ENCODE assay signal across 1 cellular context in the genomic region with DNA sequence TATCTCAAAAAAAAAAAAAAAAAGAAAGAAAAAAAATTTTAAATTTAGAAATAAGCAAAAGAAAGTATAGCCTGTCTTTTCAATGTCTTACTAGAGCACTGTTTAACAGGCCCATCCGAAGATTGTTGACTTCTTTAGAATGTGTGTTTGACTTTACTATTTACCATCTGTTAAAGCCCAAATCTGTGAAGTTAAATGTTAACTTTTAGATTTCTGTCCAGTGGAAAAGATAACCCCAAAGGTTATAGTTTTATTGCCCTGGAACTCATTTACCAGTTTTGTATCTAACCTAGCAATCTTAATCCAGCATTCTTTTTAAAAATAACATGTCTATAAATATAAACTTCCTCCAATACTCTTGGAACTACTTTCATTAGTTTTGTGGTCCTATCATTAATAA.
TF ChIP-seq lines count a peak whose summit lies in the region.

No MANE protein-coding gene starts in this region.

TF ChIP-seq in HepG2, 621 proteins besides CTCF, POLR2A, EP300 and RAD21:
- TF ChIP-seq FOXA3 (CRISPR knock-in tag; IDR thresholded peaks at IDR 0.05) (peak; percentile 60; the same call in 1 of the 2 replicates), HNRNPUL1 (IDR thresholded peaks at IDR 0.05; ENCODE audit: low read depth, low read length) (peak; percentile 40; the same call in 1 of the 2 replicates), KDM4B (CRISPR knock-in tag; IDR thresholded peaks at IDR 0.05) (no peak), ZNF883 (CRISPR knock-in tag; IDR thresholded peaks at IDR 0.05; ENCODE audit: not compliant biosample characterization) (no peak), NFIC (IDR thresholded peaks at IDR 0.05; ENCODE audit: low read length) (peak; percentile 29; the same call in 1 of the 2 replicates), ZNF484 (CRISPR knock-in tag; IDR thresholded peaks at IDR 0.05; ENCODE audit: borderline replicate concordance, low read depth) (no peak), GATAD2A (CRISPR knock-in tag; IDR thresholded peaks at IDR 0.05) (peak; percentile 50; the same call in 1 of the 2 replicates), U2AF1 (optimal IDR thresholded peaks at IDR 0.05; ENCODE audit: low read depth, low read length) (no peak), NR2F2 (IDR thresholded peaks at IDR 0.05; ENCODE audit: borderline replicate concordance, low read depth) (no peak), HDAC1 (CRISPR knock-in tag; IDR thresholded peaks at IDR 0.05) (peak; percentile 32; the same call in 1 of the 2 replicates), RBM39 (IDR thresholded peaks at IDR 0.05; ENCODE audit: low read depth, low read length, poor library complexity, severe bottlenecking) (no peak), SOX5 (CRISPR knock-in tag; IDR thresholded peaks at IDR 0.05; ENCODE audit: borderline replicate concordance) (0 out of 2 replicates have a peak, but pooled peaks have one; percentile 9), HMG20A (CRISPR knock-in tag; IDR thresholded peaks at IDR 0.05; ENCODE audit: borderline replicate concordance) (peak; percentile 39; the same call in 1 of the 2 replicates), ZC3H4 (CRISPR knock-in tag; IDR thresholded peaks at IDR 0.05; ENCODE audit: borderline replicate concordance) (no peak), SMAD3 (CRISPR knock-in tag; IDR thresholded peaks at IDR 0.05) (no peak), NR2F6 (IDR thresholded peaks at IDR 0.05) (peak; percentile 52; the same call in 1 of the 2 replicates), NR2F6 (CRISPR knock-in tag; IDR thresholded peaks at IDR 0.05) (peak; percentile 45; the same call in 1 of the 2 replicates), FOXP1 (IDR thresholded peaks at IDR 0.05) (no peak), FOXP1 (CRISPR knock-in tag; IDR thresholded peaks at IDR 0.05) (peak; percentile 36; the same call in 1 of the 2 replicates), ZNF615 (CRISPR knock-in tag; IDR thresholded peaks at IDR 0.05; ENCODE audit: borderline replicate concordance) (no peak), ZNF724P (CRISPR knock-in tag; IDR thresholded peaks at IDR 0.05; ENCODE audit: borderline replicate concordance) (no peak), NCOA2 (CRISPR knock-in tag; IDR thresholded peaks at IDR 0.05) (no peak), ZNF260 (CRISPR knock-in tag; IDR thresholded peaks at IDR 0.05; ENCODE audit: borderline replicate concordance, low read depth) (no peak), ATF7-NPFF (CRISPR knock-in tag; IDR thresholded peaks at IDR 0.05; ENCODE audit: low read depth) (no peak)
- TF ChIP-seq, protein P1, sequence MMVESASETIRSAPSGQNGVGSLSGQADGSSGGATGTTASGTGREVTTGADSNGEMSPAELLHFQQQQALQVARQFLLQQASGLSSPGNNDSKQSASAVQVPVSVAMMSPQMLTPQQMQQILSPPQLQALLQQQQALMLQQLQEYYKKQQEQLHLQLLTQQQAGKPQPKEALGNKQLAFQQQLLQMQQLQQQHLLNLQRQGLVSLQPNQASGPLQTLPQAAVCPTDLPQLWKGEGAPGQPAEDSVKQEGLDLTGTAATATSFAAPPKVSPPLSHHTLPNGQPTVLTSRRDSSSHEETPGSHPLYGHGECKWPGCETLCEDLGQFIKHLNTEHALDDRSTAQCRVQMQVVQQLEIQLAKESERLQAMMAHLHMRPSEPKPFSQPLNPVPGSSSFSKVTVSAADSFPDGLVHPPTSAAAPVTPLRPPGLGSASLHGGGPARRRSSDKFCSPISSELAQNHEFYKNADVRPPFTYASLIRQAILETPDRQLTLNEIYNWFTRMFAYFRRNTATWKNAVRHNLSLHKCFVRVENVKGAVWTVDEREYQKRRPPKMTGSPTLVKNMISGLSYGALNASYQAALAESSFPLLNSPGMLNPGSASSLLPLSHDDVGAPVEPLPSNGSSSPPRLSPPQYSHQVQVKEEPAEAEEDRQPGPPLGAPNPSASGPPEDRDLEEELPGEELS (CRISPR knock-in tag; IDR thresholded peaks at IDR 0.05) = 0 out of 2 replicates have a peak, but pooled peaks have one; percentile 14
- TF ChIP-seq, protein P2, sequence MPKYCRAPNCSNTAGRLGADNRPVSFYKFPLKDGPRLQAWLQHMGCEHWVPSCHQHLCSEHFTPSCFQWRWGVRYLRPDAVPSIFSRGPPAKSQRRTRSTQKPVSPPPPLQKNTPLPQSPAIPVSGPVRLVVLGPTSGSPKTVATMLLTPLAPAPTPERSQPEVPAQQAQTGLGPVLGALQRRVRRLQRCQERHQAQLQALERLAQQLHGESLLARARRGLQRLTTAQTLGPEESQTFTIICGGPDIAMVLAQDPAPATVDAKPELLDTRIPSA (CRISPR knock-in tag; IDR thresholded peaks at IDR 0.05; ENCODE audit: borderline replicate concordance) = no peak
- TF ChIP-seq, protein P3, sequence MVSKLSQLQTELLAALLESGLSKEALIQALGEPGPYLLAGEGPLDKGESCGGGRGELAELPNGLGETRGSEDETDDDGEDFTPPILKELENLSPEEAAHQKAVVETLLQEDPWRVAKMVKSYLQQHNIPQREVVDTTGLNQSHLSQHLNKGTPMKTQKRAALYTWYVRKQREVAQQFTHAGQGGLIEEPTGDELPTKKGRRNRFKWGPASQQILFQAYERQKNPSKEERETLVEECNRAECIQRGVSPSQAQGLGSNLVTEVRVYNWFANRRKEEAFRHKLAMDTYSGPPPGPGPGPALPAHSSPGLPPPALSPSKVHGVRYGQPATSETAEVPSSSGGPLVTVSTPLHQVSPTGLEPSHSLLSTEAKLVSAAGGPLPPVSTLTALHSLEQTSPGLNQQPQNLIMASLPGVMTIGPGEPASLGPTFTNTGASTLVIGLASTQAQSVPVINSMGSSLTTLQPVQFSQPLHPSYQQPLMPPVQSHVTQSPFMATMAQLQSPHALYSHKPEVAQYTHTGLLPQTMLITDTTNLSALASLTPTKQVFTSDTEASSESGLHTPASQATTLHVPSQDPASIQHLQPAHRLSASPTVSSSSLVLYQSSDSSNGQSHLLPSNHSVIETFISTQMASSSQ (IDR thresholded peaks at IDR 0.05; ENCODE audit: low read depth) = peak; percentile 68
- TF ChIP-seq, protein P3 (CRISPR knock-in tag; IDR thresholded peaks at IDR 0.05; ENCODE audit: borderline replicate concordance) = peak; percentile 50; the same call in 1 of the 2 replicates
- TF ChIP-seq, protein P4, sequence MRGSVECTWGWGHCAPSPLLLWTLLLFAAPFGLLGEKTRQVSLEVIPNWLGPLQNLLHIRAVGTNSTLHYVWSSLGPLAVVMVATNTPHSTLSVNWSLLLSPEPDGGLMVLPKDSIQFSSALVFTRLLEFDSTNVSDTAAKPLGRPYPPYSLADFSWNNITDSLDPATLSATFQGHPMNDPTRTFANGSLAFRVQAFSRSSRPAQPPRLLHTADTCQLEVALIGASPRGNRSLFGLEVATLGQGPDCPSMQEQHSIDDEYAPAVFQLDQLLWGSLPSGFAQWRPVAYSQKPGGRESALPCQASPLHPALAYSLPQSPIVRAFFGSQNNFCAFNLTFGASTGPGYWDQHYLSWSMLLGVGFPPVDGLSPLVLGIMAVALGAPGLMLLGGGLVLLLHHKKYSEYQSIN (CRISPR knock-in tag; IDR thresholded peaks at IDR 0.05; ENCODE audit: borderline replicate concordance) = no peak
- TF ChIP-seq, protein P5, sequence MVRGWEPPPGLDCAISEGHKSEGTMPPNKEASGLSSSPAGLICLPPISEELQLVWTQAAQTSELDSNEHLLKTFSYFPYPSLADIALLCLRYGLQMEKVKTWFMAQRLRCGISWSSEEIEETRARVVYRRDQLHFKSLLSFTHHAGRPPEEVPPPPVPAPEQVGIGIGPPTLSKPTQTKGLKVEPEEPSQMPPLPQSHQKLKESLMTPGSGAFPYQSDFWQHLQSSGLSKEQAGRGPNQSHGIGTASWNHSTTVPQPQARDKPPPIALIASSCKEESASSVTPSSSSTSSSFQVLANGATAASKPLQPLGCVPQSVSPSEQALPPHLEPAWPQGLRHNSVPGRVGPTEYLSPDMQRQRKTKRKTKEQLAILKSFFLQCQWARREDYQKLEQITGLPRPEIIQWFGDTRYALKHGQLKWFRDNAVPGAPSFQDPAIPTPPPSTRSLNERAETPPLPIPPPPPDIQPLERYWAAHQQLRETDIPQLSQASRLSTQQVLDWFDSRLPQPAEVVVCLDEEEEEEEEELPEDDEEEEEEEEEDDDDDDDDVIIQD (CRISPR knock-in tag; IDR thresholded peaks at IDR 0.05; ENCODE audit: low read depth) = peak; percentile 26; the same call in 1 of the 2 replicates
- TF ChIP-seq, protein P6, sequence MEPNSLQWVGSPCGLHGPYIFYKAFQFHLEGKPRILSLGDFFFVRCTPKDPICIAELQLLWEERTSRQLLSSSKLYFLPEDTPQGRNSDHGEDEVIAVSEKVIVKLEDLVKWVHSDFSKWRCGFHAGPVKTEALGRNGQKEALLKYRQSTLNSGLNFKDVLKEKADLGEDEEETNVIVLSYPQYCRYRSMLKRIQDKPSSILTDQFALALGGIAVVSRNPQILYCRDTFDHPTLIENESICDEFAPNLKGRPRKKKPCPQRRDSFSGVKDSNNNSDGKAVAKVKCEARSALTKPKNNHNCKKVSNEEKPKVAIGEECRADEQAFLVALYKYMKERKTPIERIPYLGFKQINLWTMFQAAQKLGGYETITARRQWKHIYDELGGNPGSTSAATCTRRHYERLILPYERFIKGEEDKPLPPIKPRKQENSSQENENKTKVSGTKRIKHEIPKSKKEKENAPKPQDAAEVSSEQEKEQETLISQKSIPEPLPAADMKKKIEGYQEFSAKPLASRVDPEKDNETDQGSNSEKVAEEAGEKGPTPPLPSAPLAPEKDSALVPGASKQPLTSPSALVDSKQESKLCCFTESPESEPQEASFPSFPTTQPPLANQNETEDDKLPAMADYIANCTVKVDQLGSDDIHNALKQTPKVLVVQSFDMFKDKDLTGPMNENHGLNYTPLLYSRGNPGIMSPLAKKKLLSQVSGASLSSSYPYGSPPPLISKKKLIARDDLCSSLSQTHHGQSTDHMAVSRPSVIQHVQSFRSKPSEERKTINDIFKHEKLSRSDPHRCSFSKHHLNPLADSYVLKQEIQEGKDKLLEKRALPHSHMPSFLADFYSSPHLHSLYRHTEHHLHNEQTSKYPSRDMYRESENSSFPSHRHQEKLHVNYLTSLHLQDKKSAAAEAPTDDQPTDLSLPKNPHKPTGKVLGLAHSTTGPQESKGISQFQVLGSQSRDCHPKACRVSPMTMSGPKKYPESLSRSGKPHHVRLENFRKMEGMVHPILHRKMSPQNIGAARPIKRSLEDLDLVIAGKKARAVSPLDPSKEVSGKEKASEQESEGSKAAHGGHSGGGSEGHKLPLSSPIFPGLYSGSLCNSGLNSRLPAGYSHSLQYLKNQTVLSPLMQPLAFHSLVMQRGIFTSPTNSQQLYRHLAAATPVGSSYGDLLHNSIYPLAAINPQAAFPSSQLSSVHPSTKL (CRISPR knock-in tag; IDR thresholded peaks at IDR 0.05) = peak; percentile 29; the same call in 1 of the 2 replicates
- TF ChIP-seq, protein P7, sequence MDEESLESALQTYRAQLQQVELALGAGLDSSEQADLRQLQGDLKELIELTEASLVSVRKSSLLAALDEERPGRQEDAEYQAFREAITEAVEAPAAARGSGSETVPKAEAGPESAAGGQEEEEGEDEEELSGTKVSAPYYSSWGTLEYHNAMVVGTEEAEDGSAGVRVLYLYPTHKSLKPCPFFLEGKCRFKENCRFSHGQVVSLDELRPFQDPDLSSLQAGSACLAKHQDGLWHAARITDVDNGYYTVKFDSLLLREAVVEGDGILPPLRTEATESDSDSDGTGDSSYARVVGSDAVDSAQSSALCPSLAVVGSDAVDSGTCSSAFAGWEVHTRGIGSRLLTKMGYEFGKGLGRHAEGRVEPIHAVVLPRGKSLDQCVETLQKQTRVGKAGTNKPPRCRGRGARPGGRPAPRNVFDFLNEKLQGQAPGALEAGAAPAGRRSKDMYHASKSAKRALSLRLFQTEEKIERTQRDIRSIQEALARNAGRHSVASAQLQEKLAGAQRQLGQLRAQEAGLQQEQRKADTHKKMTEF (CRISPR knock-in tag; IDR thresholded peaks at IDR 0.05) = 0 out of 2 replicates have a peak, but pooled peaks have one; percentile 18
- TF ChIP-seq, protein P8, sequence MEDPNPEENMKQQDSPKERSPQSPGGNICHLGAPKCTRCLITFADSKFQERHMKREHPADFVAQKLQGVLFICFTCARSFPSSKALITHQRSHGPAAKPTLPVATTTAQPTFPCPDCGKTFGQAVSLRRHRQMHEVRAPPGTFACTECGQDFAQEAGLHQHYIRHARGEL (CRISPR knock-in tag; IDR thresholded peaks at IDR 0.05) = no peak
- TF ChIP-seq, protein P9, sequence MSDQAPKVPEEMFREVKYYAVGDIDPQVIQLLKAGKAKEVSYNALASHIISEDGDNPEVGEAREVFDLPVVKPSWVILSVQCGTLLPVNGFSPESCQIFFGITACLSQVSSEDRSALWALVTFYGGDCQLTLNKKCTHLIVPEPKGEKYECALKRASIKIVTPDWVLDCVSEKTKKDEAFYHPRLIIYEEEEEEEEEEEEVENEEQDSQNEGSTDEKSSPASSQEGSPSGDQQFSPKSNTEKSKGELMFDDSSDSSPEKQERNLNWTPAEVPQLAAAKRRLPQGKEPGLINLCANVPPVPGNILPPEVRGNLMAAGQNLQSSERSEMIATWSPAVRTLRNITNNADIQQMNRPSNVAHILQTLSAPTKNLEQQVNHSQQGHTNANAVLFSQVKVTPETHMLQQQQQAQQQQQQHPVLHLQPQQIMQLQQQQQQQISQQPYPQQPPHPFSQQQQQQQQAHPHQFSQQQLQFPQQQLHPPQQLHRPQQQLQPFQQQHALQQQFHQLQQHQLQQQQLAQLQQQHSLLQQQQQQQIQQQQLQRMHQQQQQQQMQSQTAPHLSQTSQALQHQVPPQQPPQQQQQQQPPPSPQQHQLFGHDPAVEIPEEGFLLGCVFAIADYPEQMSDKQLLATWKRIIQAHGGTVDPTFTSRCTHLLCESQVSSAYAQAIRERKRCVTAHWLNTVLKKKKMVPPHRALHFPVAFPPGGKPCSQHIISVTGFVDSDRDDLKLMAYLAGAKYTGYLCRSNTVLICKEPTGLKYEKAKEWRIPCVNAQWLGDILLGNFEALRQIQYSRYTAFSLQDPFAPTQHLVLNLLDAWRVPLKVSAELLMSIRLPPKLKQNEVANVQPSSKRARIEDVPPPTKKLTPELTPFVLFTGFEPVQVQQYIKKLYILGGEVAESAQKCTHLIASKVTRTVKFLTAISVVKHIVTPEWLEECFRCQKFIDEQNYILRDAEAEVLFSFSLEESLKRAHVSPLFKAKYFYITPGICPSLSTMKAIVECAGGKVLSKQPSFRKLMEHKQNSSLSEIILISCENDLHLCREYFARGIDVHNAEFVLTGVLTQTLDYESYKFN (CRISPR knock-in tag; conservative IDR thresholded peaks at IDR 0.05) = peak; percentile 48
